16 cellular contexts compared by ENCODE assay signal in genomic region chr14:103889313-103890051, GRCh38. TPM values are rescaled to one million over a fixed set of nuclear protein-coding genes. Genes with fewer than 3 reads are reported as not detected.
DNase-seq lines count a peak whose midpoint lies in the region; ATAC-seq lines count a peak whose summit lies in the region.
"Had no signal": no experiment of that assay in that cellular context is flagged by ENCODE, and none has a peak within 500 bp of the region (broad histone marks: within the 10 kb centered on the region; RNA-seq: fewer than 3 reads in every experiment).

No MANE protein-coding gene starts in this region.

- H3K27me3 ChIP-seq in BLaER1 (no peaks in the 10 kb centered on the region), duodenal mucosa (ENCODE audit: control insufficient read depth in 1 of 2, insufficient read depth in 2 of 2, low read length in 2 of 2) (no peaks in the 10 kb centered on the region)

- H4K20me1 ChIP-seq in BLaER1 = no peaks in the 10 kb centered on the region

- H3K36me3 ChIP-seq in BLaER1 (no peaks in the 10 kb centered on the region), duodenal mucosa (ENCODE audit: control insufficient read depth in 1 of 2, insufficient read depth in 2 of 2, low read length in 2 of 2) (no peaks in the 10 kb centered on the region)

- H3K9ac ChIP-seq in BLaER1 (peak overlapping the region; percentile 40; the same call in 1 of the 2 replicates), duodenal mucosa (ENCODE audit: low read depth in 1 of 2, low read length in 2 of 2) (peak overlapping the region in 1 of 2 donors; percentile 42)

- DNase-seq in OCI-M1 (lab: John Stamatoyannopoulos, UW) = peak; percentile 44
- DNase-seq in myocyte (ENCODE audit: low read depth) = peak; percentile 56
- DNase-seq in NCI-H1048 (lab: John Stamatoyannopoulos, UW) = no peak
- DNase-seq in activated CD4-positive, CD25-positive, alpha-beta regulatory T cell (lab: John Stamatoyannopoulos, UW) = no peak
- DNase-seq: activated CD4-positive, alpha-beta memory T cell treated with anti-CD3 and anti-CD28 coated beads, Interleukin-2, amount 10 ng/mL, durations not matched to agents 7 days and 5 days; activated naive CD4-positive, alpha-beta T cell treated with anti-CD3 and anti-CD28 coated beads, Interleukin-2, amount 10 ng/mL, durations not matched to agents 7 days and 5 days; C1 segment of cervical spinal cord; GOT3; MM.1S; NCI-H774; stimulated activated CD4-positive, alpha-beta T cell treated with anti-CD3 and anti-CD28 coated beads, Interleukin-4, amount 100 ng/mL, for 1 hour had no signal

- H3K4me3 ChIP-seq in BLaER1 (no peak overlapping the region), duodenal mucosa (ENCODE audit: low read depth in 1 of 2, low read length in 2 of 2) (no peak overlapping the region)

- peaks cover 65% of the 10 kb centered on the region for H3K4me1 ChIP-seq in BLaER1
- peaks cover 41 to 44% of the 10 kb centered on the region in 2 donors for H3K4me1 ChIP-seq in duodenal mucosa (ENCODE audit: control insufficient read depth in 1 of 2, insufficient read depth in 2 of 2, low read length in 2 of 2)

- H3K4me2 ChIP-seq in BLaER1 = peak overlapping the region; percentile 67

- H3K27ac ChIP-seq in BLaER1 (peak overlapping the region; percentile 77), duodenal mucosa (ENCODE audit: low read depth, low read length) (peak overlapping the region; percentile 7)

- H3K9me3 ChIP-seq in BLaER1 (no peaks in the 10 kb centered on the region), duodenal mucosa (ENCODE audit: control insufficient read depth in 1 of 2, low read length in 2 of 2) (no peaks in the 10 kb centered on the region)

- ATAC-seq in HG03095 (IDR thresholded peaks at IDR 0.05; ENCODE audit: unreplicated experiment) (no peak), HG03196 (IDR thresholded peaks at IDR 0.05; ENCODE audit: unreplicated experiment) (no peak)

RNA-seq across cellular contexts. Expression of gene TDRD9, which starts 38.8 kb away (rescaled TPM):
- total RNA-seq in myocyte = 0.56 and 5.5 TPM in 2 replicates
- 0.63 TPM for polyA plus RNA-seq in myocyte (2012)
- total RNA-seq: T-helper 1 cell treated with Interleukin-12 subunit alpha and Interleukin-12 subunit beta and Interleukin-4 antibody, amounts not matched to agents 30 ng/mL and 1 ng/mL, for 36 hours had no signal

RNA-seq across cellular contexts. Expression of gene PPP1R13B, which starts 42.1 kb away (rescaled TPM):
- 1.2 and 2.1 TPM in 2 replicates for total RNA-seq in myocyte
- 2.6 TPM for polyA plus RNA-seq in myocyte (2012)

RNA-seq across cellular contexts. Expression of gene RD3L, which starts 52.8 kb away (rescaled TPM):
- not detected in 2 replicates for total RNA-seq in myocyte
- not detected for polyA plus RNA-seq in myocyte (2012)
- total RNA-seq: activated CD4-positive, alpha-beta memory T cell treated with anti-CD3 and anti-CD28 coated beads, Interleukin-2, amount 10 ng/mL, durations not matched to agents 7 days and 5 days; T-helper 1 cell treated with Interleukin-12 subunit alpha and Interleukin-12 subunit beta and Interleukin-4 antibody, amounts not matched to agents 30 ng/mL and 1 ng/mL, for 36 hours had no signal

Comparison
In these comparisons a context has a peak if more than half of its experiments do, and no peak if none do; other contexts are left out.
1. DNase-seq: peak in OCI-M1 (single experiment) and myocyte (single experiment); none in NCI-H1048 (single experiment) and activated CD4-positive, CD25-positive, alpha-beta regulatory T cell (0 of 4).